In genomic region chr2:69615969-69616368, GRCh38 we compare ENCODE assay signal across 14 cellular contexts. TPM values are rescaled to one million over a fixed set of nuclear protein-coding genes. Genes with fewer than 3 reads are reported as not detected.
A peak's percentile ranks its signal among the peaks of the same experiment; 100 is the strongest.
DNase-seq lines count a peak whose midpoint lies in the region; ATAC-seq and TF ChIP-seq lines count a peak whose summit lies in the region.
"Had no signal": no experiment of that assay in that cellular context is flagged by ENCODE, and none has a peak within 500 bp of the region (broad histone marks: within the 10 kb centered on the region; RNA-seq: fewer than 3 reads in every experiment).

No MANE protein-coding gene starts in this region.

- H3K14ac ChIP-seq in IMR-90 (replicated peaks; ENCODE audit: low read depth, low read length) = no peak overlapping the region

- TF ChIP-seq POLR2A in IMR-90 (IDR thresholded peaks at IDR 0.05; ENCODE audit: low read depth, low read length) = no peak

- peaks cover 71% of the 10 kb centered on the region for H3K4me1 ChIP-seq in CD8-positive, alpha-beta T cell (ENCODE audit: insufficient read depth, low read length)
- peaks cover 17% of the 10 kb centered on the region for H3K4me1 ChIP-seq in IMR-90 (ENCODE audit: control insufficient read depth, insufficient read depth, low read length)

- no peak overlapping the region for H2BK5ac ChIP-seq in IMR-90 (ENCODE audit: low read depth, low read length, poor library complexity, severe bottlenecking)

- no CpG with 5 or more reads among the region's 4 CpGs for WGBS in IMR-90 (ENCODE audit: extremely low coverage in 2 of 2, insufficient read length in 1 of 2), 2 experiments

- H3K79me1 ChIP-seq in IMR-90 (ENCODE audit: low read depth in 1 of 2, low read length in 2 of 2) = peaks cover 59 to 98% of the 10 kb centered on the region in 2 experiments

- CTCF ChIA-PET in CD8-positive, alpha-beta T cell (lab: Charles Lee) = interaction anchor here (1.4 to 1.8 kb wide), 3 partner anchors 12 to 109 kb away, joined by 3 to 7 read pairs (median 4); no protein-coding TSS in a partner anchor
- CTCF ChIA-PET in IMR-90 (lab: Yijun Ruan, JAX) = no interaction called here
- CTCF ChIA-PET in activated CD4-positive, alpha-beta memory T cell treated with anti-CD3 and anti-CD28 coated beads for 36 hours (lab: Charles Lee) = interaction anchor here (0.7 to 1.9 kb wide), 5 partner anchors 12 to 240 kb away, joined by 3 to 5 read pairs (median 3); no protein-coding TSS in a partner anchor

- H3K4me3 Mint-ChIP-seq in CD8-positive, alpha-beta T cell = no peak overlapping the region
- H3K4me3 Mint-ChIP-seq in activated CD4-positive, alpha-beta memory T cell treated with anti-CD3 and anti-CD28 coated beads for 36 hours = no peak overlapping the region
- H3K4me3 Mint-ChIP-seq: H9, IgD-negative memory B cell had no signal

- H3K4me2 ChIP-seq in IMR-90 (ENCODE audit: low read depth, low read length) = no peak overlapping the region

- no peak overlapping the region for H3K4me3 ChIP-seq in CD8-positive, alpha-beta T cell (ENCODE audit: low read depth, low read length)
- no peak overlapping the region for H3K4me3 ChIP-seq in IMR-90 (ENCODE audit: insufficient read depth, low read depth, low read length)
- H3K4me3 ChIP-seq: psoas muscle had no signal

- DNase-seq in CD8-positive, alpha-beta T cell = no peak
- DNase-seq in IMR-90 = no peak
- DNase-seq in fibroblast of peridontal ligament (ENCODE audit: extremely low read depth) = peak; percentile 32
- DNase-seq in hepatic stellate cell (ENCODE audit: low spot score) = no peak
- no peak for DNase-seq in activated CD4-positive, alpha-beta memory T cell treated with anti-CD3 and anti-CD28 coated beads for 36 hours
- no peak for DNase-seq in stimulated activated CD4-positive, alpha-beta T cell treated with anti-CD3 and anti-CD28 coated beads, Interleukin-4, amount 100 ng/mL, for 1 hour
- no peak for DNase-seq in NCI-H1048 (lab: John Stamatoyannopoulos, UW)
- DNase-seq: activated naive CD4-positive, alpha-beta T cell; DMS79; H9; NCI-H146; psoas muscle had no signal

- no peak overlapping the region for H2BK20ac ChIP-seq in IMR-90 (ENCODE audit: low read depth, low read length)

- H2BK15ac ChIP-seq in IMR-90 (ENCODE audit: low read depth, low read length) = no peak overlapping the region

- H4K5ac ChIP-seq in IMR-90 (ENCODE audit: low read depth, low read length) = no peak overlapping the region

- no peak overlapping the region for H2AK9ac ChIP-seq in IMR-90 (replicated peaks; ENCODE audit: low read depth, low read length, poor library complexity)

- no peak overlapping the region for H3K27ac ChIP-seq in CD8-positive, alpha-beta T cell (ENCODE audit: low read depth, low read length)
- no peak overlapping the region for H3K27ac ChIP-seq in IMR-90 (ENCODE audit: insufficient read depth, low read length)
- H3K27ac ChIP-seq: psoas muscle had no signal

- no peak overlapping the region for H2AK5ac ChIP-seq in IMR-90 (ENCODE audit: low read depth, low read length)

- BruUV-seq in IMR-90 (replicated peaks; lab: Mats Ljungman, UMichigan) = no TSS peak

- H3K18ac ChIP-seq in IMR-90 (ENCODE audit: low read depth, low read length) = no peak overlapping the region

- H3K9ac ChIP-seq in IMR-90 (ENCODE audit: low read depth, low read length) = no peak overlapping the region

- peaks cover 13% of the 10 kb centered on the region for H3K36me3 ChIP-seq in CD8-positive, alpha-beta T cell (ENCODE audit: insufficient read depth, low read length)
- H3K36me3 ChIP-seq in IMR-90 (ENCODE audit: control insufficient read depth, insufficient read depth, low read length) = peaks cover under 1% of the 10 kb centered on the region; the same call in 1 of the 2 replicates

- H3K27ac Mint-ChIP-seq in CD8-positive, alpha-beta T cell = peak overlapping the region; percentile 81
- H3K27ac Mint-ChIP-seq in activated CD4-positive, alpha-beta memory T cell treated with anti-CD3 and anti-CD28 coated beads for 36 hours = no peak overlapping the region
- H3K27ac Mint-ChIP-seq: H9, IgD-negative memory B cell had no signal

- H3K23ac ChIP-seq in IMR-90 (ENCODE audit: low read depth, low read length) = no peak overlapping the region

- intact Hi-C loops in CD8-positive, alpha-beta T cell (cut with DNase I, micrococcal nuclease) = loop anchor here (5.0 kb wide), 2 partner anchors 34 to 36 kb away; no protein-coding TSS in a partner anchor
- intact Hi-C loops in IMR-90 (cut with micrococcal nuclease) = no loop called here
- intact Hi-C loops in activated CD4-positive, alpha-beta memory T cell treated with anti-CD3 and anti-CD28 coated beads for 36 hours (cut with micrococcal nuclease) = loop anchor here (2.0 kb wide), 1 partner anchor 15 kb away; no protein-coding TSS in a partner anchor

- H3K56ac ChIP-seq in IMR-90 (ENCODE audit: extremely low read depth, insufficient read depth, low read length) = no peak overlapping the region

- H3K27me3 Mint-ChIP-seq in CD8-positive, alpha-beta T cell (ENCODE audit: low read depth) = no peaks in the 10 kb centered on the region
- H3K27me3 Mint-ChIP-seq in activated CD4-positive, alpha-beta memory T cell treated with anti-CD3 and anti-CD28 coated beads for 36 hours = no peaks in the 10 kb centered on the region

- no peak overlapping the region for H2BK120ac ChIP-seq in IMR-90 (ENCODE audit: low read depth, low read length)

- H3K4me1 Mint-ChIP-seq in CD8-positive, alpha-beta T cell (ENCODE audit: low read depth) = peaks cover 50% of the 10 kb centered on the region
- peaks cover 48% of the 10 kb centered on the region for H3K4me1 Mint-ChIP-seq in activated CD4-positive, alpha-beta memory T cell treated with anti-CD3 and anti-CD28 coated beads for 36 hours (ENCODE audit: low read depth)

- ATAC-seq in CD8-positive, alpha-beta T cell = no peak
- peak; percentile 64 for ATAC-seq in GM19395 (IDR thresholded peaks at IDR 0.05; ENCODE audit: unreplicated experiment)
- ATAC-seq in IMR-90 (ENCODE audit: low read depth) = no peak
- ATAC-seq: psoas muscle had no signal

- no peak overlapping the region for H4K91ac ChIP-seq in IMR-90 (ENCODE audit: insufficient read depth, low read depth, low read length)

- peaks cover 49% of the 10 kb centered on the region for H3K36me3 Mint-ChIP-seq in CD8-positive, alpha-beta T cell
- H3K36me3 Mint-ChIP-seq in activated CD4-positive, alpha-beta memory T cell treated with anti-CD3 and anti-CD28 coated beads for 36 hours = peaks cover 37% of the 10 kb centered on the region

- peaks cover 89% of the 10 kb centered on the region for H4K20me1 ChIP-seq in IMR-90 (ENCODE audit: insufficient read depth, low read length)

- in situ Hi-C loops in IMR-90 (cut with MboI; ENCODE audit: low sequenced_read_pairs) = no loop called here

- peaks cover 33% of the 10 kb centered on the region for H3K9me1 ChIP-seq in IMR-90 (ENCODE audit: insufficient read depth, low read length)

- no peak overlapping the region for H4K8ac ChIP-seq in IMR-90 (ENCODE audit: low read depth in 2 of 2, low read length in 2 of 2)

- no peak for TF ChIP-seq CTCF in CD8-positive, alpha-beta T cell (IDR thresholded peaks at IDR 0.05)
- no peak for TF ChIP-seq CTCF in IMR-90 (conservative IDR thresholded peaks at IDR 0.05; ENCODE audit: low read depth, low read length)

- no peaks in the 10 kb centered on the region for H3K9me3 Mint-ChIP-seq in CD8-positive, alpha-beta T cell
- H3K9me3 Mint-ChIP-seq in activated CD4-positive, alpha-beta memory T cell treated with anti-CD3 and anti-CD28 coated beads for 36 hours = peaks cover 12% of the 10 kb centered on the region
- H3K9me3 Mint-ChIP-seq: IgD-negative memory B cell had no signal

- dilution Hi-C loops in IMR-90 (cut with HindIII; ENCODE audit: low sequenced_read_pairs, unreplicated experiment) = no loop called here

- no peak overlapping the region for H2AFZ ChIP-seq in IMR-90 (replicated peaks; ENCODE audit: low read length, poor library complexity)

- POLR2A ChIA-PET in CD8-positive, alpha-beta T cell (lab: Charles Lee) = interaction anchor here (1.2 to 3.5 kb wide), 2 partner anchors 12 to 34 kb away, joined by 3 to 10 read pairs; no protein-coding TSS in a partner anchor
- POLR2A ChIA-PET in IMR-90 (lab: Charles Lee; ENCODE audit: unreplicated experiment) = no interaction called here
- POLR2A ChIA-PET in activated CD4-positive, alpha-beta memory T cell treated with anti-CD3 and anti-CD28 coated beads for 36 hours (lab: Charles Lee) = interaction anchor here (0.6 to 1.2 kb wide), 2 partner anchors 12 to 34 kb away, joined by 3 to 4 read pairs; no protein-coding TSS in a partner anchor

- H3K27me3 ChIP-seq in CD8-positive, alpha-beta T cell (ENCODE audit: insufficient read depth, low read length) = no peaks in the 10 kb centered on the region
- H3K27me3 ChIP-seq in IMR-90 (ENCODE audit: control insufficient read depth, insufficient read depth, low read length) = no peaks in the 10 kb centered on the region

- H3K9me3 ChIP-seq in CD8-positive, alpha-beta T cell (ENCODE audit: low read length) = no peaks in the 10 kb centered on the region
- no peaks in the 10 kb centered on the region for H3K9me3 ChIP-seq in IMR-90 (ENCODE audit: control insufficient read depth, insufficient read depth, low read length)
- H3K9me3 ChIP-seq: psoas muscle had no signal

- no peak for TF ChIP-seq RAD21 in IMR-90 (IDR thresholded peaks at IDR 0.05; ENCODE audit: low read length)

- H3K4ac ChIP-seq in IMR-90 (ENCODE audit: low read depth, low read length) = no peak overlapping the region

TF ChIP-seq in IMR-90, 13 proteins besides CTCF, POLR2A, EP300 and RAD21:
- TF ChIP-seq CEBPB (IDR thresholded peaks at IDR 0.05; ENCODE audit: low read depth, low read length) (peak; percentile 54; the same call in 1 of the 2 replicates), RCOR1 (IDR thresholded peaks at IDR 0.05; ENCODE audit: insufficient replicate concordance, low read length) (no peak)

RNA-seq across cellular contexts. Expression of gene AAK1, which starts 27.6 kb away (rescaled TPM):
- 100 to 1,000 TPM; 156 to 174 TPM for total RNA-seq in CD8-positive, alpha-beta T cell
- total RNA-seq in IMR-90 (2012; rRNA removed) = 26.5 and 34.7 TPM in 2 replicates
- polyA plus RNA-seq in IMR-90 (2012; rRNA removed) = 21.9 and 22.1 TPM in 2 replicates
- 10.2 and 11.0 TPM in 2 replicates for polyA plus RNA-seq in IMR-90 (2012; cell fraction: cytosol; rRNA removed)
- polyA plus RNA-seq in IMR-90 (2012; cell fraction: nucleus; rRNA removed; ENCODE audit: low replicate concordance) = 18.0 and 36.8 TPM in 2 replicates
- 10 to 100 TPM; 95.2 to 99.3 TPM for total RNA-seq in activated CD4-positive, alpha-beta memory T cell treated with anti-CD3 and anti-CD28 coated beads for 36 hours
